19 cellular contexts compared by ENCODE assay signal in the genomic region with DNA sequence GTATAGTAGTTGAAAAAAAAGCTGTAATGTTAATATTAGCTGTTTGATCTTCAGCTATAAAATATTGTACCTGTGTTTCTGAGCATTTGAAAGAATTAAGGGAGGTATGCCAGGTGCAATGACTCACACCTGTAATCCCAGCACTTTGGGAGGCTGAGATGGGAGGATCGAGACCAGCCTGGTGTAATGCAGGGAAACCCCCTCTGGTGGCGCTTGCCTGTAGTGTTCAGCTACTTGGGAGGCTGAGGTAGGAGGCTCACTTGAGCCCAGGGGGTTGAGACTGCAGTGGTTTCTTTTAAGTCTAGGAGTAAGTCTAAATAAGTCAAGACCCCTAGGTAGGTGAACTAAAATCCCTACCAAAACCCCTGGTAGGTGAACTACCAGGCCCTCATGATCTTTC. TPM values are rescaled to one million over a fixed set of nuclear protein-coding genes. Genes with fewer than 3 reads are reported as not detected.
A peak's percentile ranks its signal among the peaks of the same experiment; 100 is the strongest.
DNase-seq lines count a peak whose midpoint lies in the region; ATAC-seq and TF ChIP-seq lines count a peak whose summit lies in the region.
"Had no signal": no experiment of that assay in that cellular context is flagged by ENCODE, and none has a peak within 500 bp of the region (broad histone marks: within the 10 kb centered on the region; RNA-seq: fewer than 3 reads in every experiment).

No MANE protein-coding gene starts in this region.

- H3K4me3 ChIP-seq in Panc1 (ENCODE audit: low read depth in 2 of 2, low read length in 2 of 2): no peak overlapping the region
- no peak overlapping the region for H3K4me3 ChIP-seq in fibroblast of villous mesenchyme (ENCODE audit: low read depth, low read length)
- H3K4me3 ChIP-seq in body of pancreas: no peak overlapping the region
- H3K4me3 ChIP-seq: ascending aorta, HAP-1, psoas muscle, testis had no signal

- H3K36me3 ChIP-seq in Panc1 (ENCODE audit: control insufficient read depth, insufficient read depth, low read length) (peaks cover 25% of the 10 kb centered on the region), body of pancreas (replicated peaks in 1 of 2; ENCODE audit: insufficient read depth in 1 of 2, low read depth in 2 of 2) (peaks cover 4 to 7% of the 10 kb centered on the region in 2 donors)

- intact Hi-C loops in Panc1 (cut with micrococcal nuclease; ENCODE audit: unreplicated experiment): no loop called here
- intact Hi-C loops in body of pancreas (cut with DNase I): no loop called here

- in situ Hi-C loops in Panc1 (cut with HindIII; ENCODE audit: low pct_unique_long_range_greater_than_20kb, low sequenced_read_pairs): no loop called here

- H3K27me3 ChIP-seq in Panc1 (ENCODE audit: control insufficient read depth, insufficient read depth, low read length) (no peaks in the 10 kb centered on the region), body of pancreas (no peaks in the 10 kb centered on the region)
- H3K27me3 ChIP-seq: ascending aorta, testis had no signal

- TF ChIP-seq CTCF in GM12872 (IDR thresholded peaks at IDR 0.05; ENCODE audit: insufficient read depth, low read depth, low read length) (peak; percentile 29; the same call in 1 of the 3 replicates), Panc1 (IDR thresholded peaks at IDR 0.05) (peak; percentile 36), fibroblast of villous mesenchyme (IDR thresholded peaks at IDR 0.05; ENCODE audit: insufficient read depth, low read depth, low read length) (peak; percentile 9), body of pancreas (IDR thresholded peaks at IDR 0.05) (no peak)

- H3K27ac ChIP-seq in Panc1 (ENCODE audit: low read length): no peak overlapping the region
- no peak overlapping the region for H3K27ac ChIP-seq in body of pancreas
- H3K27ac ChIP-seq: ascending aorta, psoas muscle, testis had no signal

- DNase-seq in DMS53 (lab: John Stamatoyannopoulos, UW): peak; percentile 45
- DNase-seq in DMS53 treated with DMSO at 0.1 percent for 48 hours (lab: John Stamatoyannopoulos, UW; ENCODE audit: unreplicated experiment): no peak
- DNase-seq in Panc1 (ENCODE audit: low read depth, low spot score): no peak
- no peak for DNase-seq in fibroblast of villous mesenchyme (ENCODE audit: low read depth)
- DNase-seq in HuH-7 (ENCODE audit: low spot score): no peak
- no peak for DNase-seq in body of pancreas
- DNase-seq: activated naive CD4-positive, alpha-beta T cell treated with anti-CD3 and anti-CD28 coated beads, Interleukin-2, amount 50 U/mL, for 16 hours; C1 segment of cervical spinal cord; NCI-H1417; NCI-H82; nephron progenitor cell; psoas muscle; SK-N-SH; T-helper 9 cell; testis had no signal

- H3K4me1 ChIP-seq in Panc1 (ENCODE audit: control insufficient read depth, insufficient read depth, low read length) (no peaks in the 10 kb centered on the region), body of pancreas (no peaks in the 10 kb centered on the region)
- H3K4me1 ChIP-seq: ascending aorta, HAP-1, psoas muscle, testis had no signal

- no peak for TF ChIP-seq POLR2A in body of pancreas (IDR thresholded peaks at IDR 0.05)

- ATAC-seq in Panc1: peak; percentile 76; the same call in 1 of the 2 replicates
- ATAC-seq in body of pancreas: no peak
- no peak for ATAC-seq in HG03135 (IDR thresholded peaks at IDR 0.05; ENCODE audit: unreplicated experiment)
- ATAC-seq: psoas muscle had no signal

- POLR2A ChIA-PET in Panc1 (lab: Charles Lee): no interaction called here

- CTCF ChIA-PET in Panc1 (lab: Charles Lee): no interaction called here

- 91 to 98% methylated on average over 2 of the region's 2 CpGs for WGBS in body of pancreas, 2 donors

- H3K9me3 ChIP-seq in Panc1 (ENCODE audit: control insufficient read depth, insufficient read depth, low read depth, low read length) (no peaks in the 10 kb centered on the region), body of pancreas (no peaks in the 10 kb centered on the region)
- H3K9me3 ChIP-seq: testis had no signal

- BruUV-seq in Panc1 (replicated peaks; lab: Mats Ljungman, UMichigan): no TSS peak

RNA-seq across cellular contexts. Expression of gene TAF1D, which starts 37.1 kb away (rescaled TPM):
- total RNA-seq in Panc1 (2021; ENCODE audit: unreplicated experiment): 165 TPM
- polyA plus RNA-seq in Panc1 (2012; ENCODE audit: insufficient read length): 79.9 TPM
- total RNA-seq in fibroblast of villous mesenchyme: 111 and 181 TPM in 2 replicates
- 100 to 1,000 TPM; 113 to 177 TPM for total RNA-seq in body of pancreas

RNA-seq across cellular contexts. Expression of gene C11orf54, which starts 37.2 kb away (rescaled TPM):
- 31.0 TPM for total RNA-seq in Panc1 (2021; ENCODE audit: unreplicated experiment)
- polyA plus RNA-seq in Panc1 (2012; ENCODE audit: insufficient read length): 16.5 TPM
- 10.0 and 13.8 TPM in 2 replicates for total RNA-seq in fibroblast of villous mesenchyme
- total RNA-seq in body of pancreas: 10 to 100 TPM; 29.0 to 45.7 TPM

RNA-seq across cellular contexts. Expression of gene CEP295, which starts 42.8 kb away (rescaled TPM):
- 20.5 TPM for total RNA-seq in Panc1 (2021; ENCODE audit: unreplicated experiment)
- polyA plus RNA-seq in Panc1 (2012; ENCODE audit: insufficient read length): 5.1 TPM
- total RNA-seq in fibroblast of villous mesenchyme: 18.4 and 32.8 TPM in 2 replicates
- total RNA-seq in body of pancreas: 10 to 100 TPM in 1 of 2 donors, 1 to 10 TPM in 1; 8.3 to 11.2 TPM

Comparison
In these comparisons a context has a peak if more than half of its experiments do, and no peak if none do; other contexts are left out.
1. CTCF ChIP-seq: peak in GM12872 (single experiment), Panc1 (single experiment) and fibroblast of villous mesenchyme (single experiment); none in body of pancreas (0 of 7).